1 cellular context compared by ENCODE assay signal in the genomic region with DNA sequence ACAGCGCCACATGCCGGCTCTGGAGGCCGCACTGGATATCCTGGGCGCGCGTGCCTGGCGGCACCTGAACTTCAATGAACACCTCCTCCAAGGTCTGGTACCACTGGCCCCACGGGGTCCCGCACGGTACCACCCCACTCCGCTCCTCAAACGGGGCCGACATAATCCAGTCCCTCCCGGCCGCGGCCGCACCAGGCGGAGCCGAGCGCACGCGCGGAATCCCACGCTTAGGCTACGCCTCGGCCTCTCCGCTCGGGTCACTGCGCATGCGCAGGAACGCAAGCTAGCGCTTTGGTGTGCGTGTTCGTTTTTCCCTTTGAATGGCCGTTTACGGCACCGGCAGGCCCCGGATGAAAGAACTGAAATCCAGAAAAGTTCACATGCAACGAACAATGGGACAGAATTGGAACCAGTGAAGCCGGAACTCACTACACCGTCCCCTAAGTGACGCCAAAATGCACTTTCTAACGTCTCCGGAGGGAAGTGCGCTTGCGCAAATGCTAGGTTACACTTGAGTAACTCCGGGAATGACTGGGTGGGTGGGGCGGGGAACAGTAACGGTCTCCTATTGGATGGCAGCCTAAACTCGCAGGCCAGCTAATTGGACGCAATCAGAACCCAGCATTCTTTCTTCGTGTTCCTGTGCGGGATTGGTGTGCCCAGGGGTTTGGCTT.
TF ChIP-seq lines count a peak whose summit lies in the region.

A gene with protein sequence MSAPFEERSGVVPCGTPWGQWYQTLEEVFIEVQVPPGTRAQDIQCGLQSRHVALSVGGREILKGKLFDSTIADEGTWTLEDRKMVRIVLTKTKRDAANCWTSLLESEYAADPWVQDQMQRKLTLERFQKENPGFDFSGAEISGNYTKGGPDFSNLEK (minus strand): TSS at position 215 of the 674 bp plus-strand sequence. CDS start 52 bp downstream, at position 163.

TF ChIP-seq in WTC11, 78 proteins besides CTCF, POLR2A, EP300 and RAD21 (continued from another document):
- TF ChIP-seq ARID4B (CRISPR knock-in tag; IDR thresholded peaks at IDR 0.05; ENCODE audit: borderline replicate concordance) = peak; percentile 39; the same call in 1 of the 2 replicates
- peak; percentile 78; the same call in 1 of the 2 replicates for TF ChIP-seq AR (CRISPR knock-in tag; IDR thresholded peaks at IDR 0.05)
- no peak for TF ChIP-seq ZMAT4 (CRISPR knock-in tag; IDR thresholded peaks at IDR 0.05)
- TF ChIP-seq ATF1 (CRISPR knock-in tag; IDR thresholded peaks at IDR 0.05) = peak; percentile 81; the same call in 1 of the 2 replicates
- peak; percentile 49 for TF ChIP-seq FOXK1 (CRISPR knock-in tag; IDR thresholded peaks at IDR 0.05)
- 0 out of 2 replicates have a peak, but pooled peaks have one; percentile 25 for TF ChIP-seq ZNF425 (CRISPR knock-in tag; conservative IDR thresholded peaks at IDR 0.05)
- TF ChIP-seq USF1 (CRISPR knock-in tag; IDR thresholded peaks at IDR 0.05) = peak; percentile 59
- TF ChIP-seq ZSCAN18 (CRISPR knock-in tag; IDR thresholded peaks at IDR 0.05) = no peak
- TF ChIP-seq ZNF416 (CRISPR knock-in tag; IDR thresholded peaks at IDR 0.05) = 0 out of 2 replicates have a peak, but pooled peaks have one; percentile 25
- peak; percentile 37; the same call in 1 of the 2 replicates for TF ChIP-seq TEAD4 (CRISPR knock-in tag; IDR thresholded peaks at IDR 0.05)
- peak; percentile 79; the same call in 1 of the 2 replicates for TF ChIP-seq ZNF219 (CRISPR knock-in tag; IDR thresholded peaks at IDR 0.05; ENCODE audit: borderline replicate concordance)
- TF ChIP-seq, protein P1, sequence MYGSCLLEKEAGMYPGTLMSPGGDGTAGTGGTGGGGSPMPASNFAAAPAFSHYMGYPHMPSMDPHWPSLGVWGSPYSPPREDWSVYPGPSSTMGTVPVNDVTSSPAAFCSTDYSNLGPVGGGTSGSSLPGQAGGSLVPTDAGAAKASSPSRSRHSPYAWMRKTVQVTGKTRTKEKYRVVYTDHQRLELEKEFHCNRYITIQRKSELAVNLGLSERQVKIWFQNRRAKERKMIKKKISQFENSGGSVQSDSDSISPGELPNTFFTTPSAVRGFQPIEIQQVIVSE (CRISPR knock-in tag; IDR thresholded peaks at IDR 0.05; ENCODE audit: borderline replicate concordance) = no peak
- TF ChIP-seq ZNF671 (CRISPR knock-in tag; IDR thresholded peaks at IDR 0.05) = peak; percentile 64; the same call in 1 of the 2 replicates
- TF ChIP-seq MLX (CRISPR knock-in tag; IDR thresholded peaks at IDR 0.05) = no peak
- TF ChIP-seq ZBTB21 (CRISPR knock-in tag; IDR thresholded peaks at IDR 0.05; ENCODE audit: borderline replicate concordance) = no peak
- peak; percentile 77 for TF ChIP-seq ETV6 (CRISPR knock-in tag; IDR thresholded peaks at IDR 0.05)
- TF ChIP-seq, protein P2, sequence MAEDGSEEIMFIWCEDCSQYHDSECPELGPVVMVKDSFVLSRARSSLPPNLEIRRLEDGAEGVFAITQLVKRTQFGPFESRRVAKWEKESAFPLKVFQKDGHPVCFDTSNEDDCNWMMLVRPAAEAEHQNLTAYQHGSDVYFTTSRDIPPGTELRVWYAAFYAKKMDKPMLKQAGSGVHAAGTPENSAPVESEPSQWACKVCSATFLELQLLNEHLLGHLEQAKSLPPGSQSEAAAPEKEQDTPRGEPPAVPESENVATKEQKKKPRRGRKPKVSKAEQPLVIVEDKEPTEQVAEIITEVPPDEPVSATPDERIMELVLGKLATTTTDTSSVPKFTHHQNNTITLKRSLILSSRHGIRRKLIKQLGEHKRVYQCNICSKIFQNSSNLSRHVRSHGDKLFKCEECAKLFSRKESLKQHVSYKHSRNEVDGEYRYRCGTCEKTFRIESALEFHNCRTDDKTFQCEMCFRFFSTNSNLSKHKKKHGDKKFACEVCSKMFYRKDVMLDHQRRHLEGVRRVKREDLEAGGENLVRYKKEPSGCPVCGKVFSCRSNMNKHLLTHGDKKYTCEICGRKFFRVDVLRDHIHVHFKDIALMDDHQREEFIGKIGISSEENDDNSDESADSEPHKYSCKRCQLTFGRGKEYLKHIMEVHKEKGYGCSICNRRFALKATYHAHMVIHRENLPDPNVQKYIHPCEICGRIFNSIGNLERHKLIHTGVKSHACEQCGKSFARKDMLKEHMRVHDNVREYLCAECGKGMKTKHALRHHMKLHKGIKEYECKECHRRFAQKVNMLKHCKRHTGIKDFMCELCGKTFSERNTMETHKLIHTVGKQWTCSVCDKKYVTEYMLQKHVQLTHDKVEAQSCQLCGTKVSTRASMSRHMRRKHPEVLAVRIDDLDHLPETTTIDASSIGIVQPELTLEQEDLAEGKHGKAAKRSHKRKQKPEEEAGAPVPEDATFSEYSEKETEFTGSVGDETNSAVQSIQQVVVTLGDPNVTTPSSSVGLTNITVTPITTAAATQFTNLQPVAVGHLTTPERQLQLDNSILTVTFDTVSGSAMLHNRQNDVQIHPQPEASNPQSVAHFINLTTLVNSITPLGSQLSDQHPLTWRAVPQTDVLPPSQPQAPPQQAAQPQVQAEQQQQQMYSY (CRISPR knock-in tag; IDR thresholded peaks at IDR 0.05) = no peak
- TF ChIP-seq MXD4 (CRISPR knock-in tag; IDR thresholded peaks at IDR 0.05; ENCODE audit: borderline replicate concordance) = no peak
- TF ChIP-seq ZNF138 (CRISPR knock-in tag; conservative IDR thresholded peaks at IDR 0.05) = no peak
- TF ChIP-seq FOXJ3 (CRISPR knock-in tag; IDR thresholded peaks at IDR 0.05; ENCODE audit: borderline replicate concordance) = no peak; the same call in 1 of the 2 replicates
- no peak for TF ChIP-seq SMAD3 (CRISPR knock-in tag; IDR thresholded peaks at IDR 0.05; ENCODE audit: borderline replicate concordance)
